In genomic region chr3:51691021-51691420, GRCh38 we compare ENCODE assay signal across 17 cellular contexts. TPM values are rescaled to one million over a fixed set of nuclear protein-coding genes. Genes with fewer than 3 reads are reported as not detected.
A peak's percentile ranks its signal among the peaks of the same experiment; 100 is the strongest.
DNase-seq lines count a peak whose midpoint lies in the region; ATAC-seq and TF ChIP-seq lines count a peak whose summit lies in the region.
"Had no signal": no experiment of that assay in that cellular context is flagged by ENCODE, and none has a peak within 500 bp of the region (broad histone marks: within the 10 kb centered on the region; RNA-seq: fewer than 3 reads in every experiment).

No MANE protein-coding gene starts in this region.

- H3K27ac Mint-ChIP-seq in MCF 10A (ENCODE audit: low read depth, unreplicated experiment) (no peak overlapping the region), CD14-positive monocyte (peak overlapping the region in 2 of 7 donors; percentile 20 to 68)
- H3K27ac Mint-ChIP-seq in CD8-positive, alpha-beta memory T cell = peak overlapping the region in 6 of 8 donors; percentile 17 to 95 (median 50)

- H3K27ac ChIP-seq in breast epithelium (peak overlapping the region; percentile 40 to 48), iPS-20b (ENCODE audit: low read length) (no peak overlapping the region)
- no peak overlapping the region for H3K27ac ChIP-seq in CD8-positive, alpha-beta memory T cell (ENCODE audit: low read depth, low read length)

- CTCF ChIA-PET in MCF 10A (lab: Yijun Ruan, JAX) = interaction anchor here (0.6 to 2.3 kb wide), 6 partner anchors 10 to 1062 kb away, joined by 3 to 12 read pairs (median 4); partner anchors contain the start of gene TEX264
- CTCF ChIA-PET in CD8-positive, alpha-beta memory T cell (lab: Charles Lee) = interaction anchor here (1.2 to 14.8 kb wide), 4 partner anchors 9 to 21 kb away, joined by 3 to 210 read pairs (median 8); partner anchors contain the start of gene TEX264

- H3K4me1 ChIP-seq in breast epithelium (peaks cover 0 to 7% of the 10 kb centered on the region in 2 donors), iPS-20b (ENCODE audit: insufficient read depth, low read length) (no peaks in the 10 kb centered on the region)
- H3K4me1 ChIP-seq in CD8-positive, alpha-beta memory T cell (ENCODE audit: insufficient read depth, low read length) = peaks cover 51% of the 10 kb centered on the region
- H3K4me1 ChIP-seq: BE2C had no signal

- TF ChIP-seq POLR2A in breast epithelium (IDR thresholded peaks at IDR 0.05) = no peak

- TF ChIP-seq CTCF in breast epithelium (IDR thresholded peaks at IDR 0.05) = no peak
- TF ChIP-seq CTCF in MCF 10A (IDR thresholded peaks at IDR 0.05; ENCODE audit: unreplicated experiment) = no peak
- no peak for TF ChIP-seq CTCF in CD14-positive monocyte (IDR thresholded peaks at IDR 0.05)

- H3K9me3 Mint-ChIP-seq in MCF 10A (ENCODE audit: unreplicated experiment) (no peaks in the 10 kb centered on the region), CD14-positive monocyte (no peaks in the 10 kb centered on the region)
- no peaks in the 10 kb centered on the region for H3K9me3 Mint-ChIP-seq in CD8-positive, alpha-beta memory T cell
- H3K9me3 Mint-ChIP-seq: IgD-negative memory B cell had no signal

- intact Hi-C loops in breast epithelium (cut with DNase I; ENCODE audit: low total_unique reads) (no loop called here), MCF 10A (cut with micrococcal nuclease) (no loop called here), CD14-positive monocyte (cut with micrococcal nuclease) (no loop called here)

- DNase-seq in breast epithelium (ENCODE audit: low spot score in 2 of 2) (no peak), MCF 10A (ENCODE audit: unreplicated experiment) (no peak), NCI-H69 (lab: John Stamatoyannopoulos, UW) (peak; percentile 43), T-helper 2 cell (no peak), CD14-positive monocyte (ENCODE audit: low spot score) (no peak)
- no peak for DNase-seq in CD8-positive, alpha-beta memory T cell
- DNase-seq: BE2C, DMS79 treated with DMSO at 0.1 percent for 48 hours, GDM1, HCEC 1CT, NCI-H1436, NCI-H2107, NCI-H446 treated with DMSO at 0.1 percent for 48 hours had no signal

- no peak overlapping the region for H3K4me3 ChIP-seq in breast epithelium
- H3K4me3 ChIP-seq in CD8-positive, alpha-beta memory T cell (ENCODE audit: low read length) = no peak overlapping the region
- H3K4me3 ChIP-seq in iPS-20b (ENCODE audit: low read length) = no peak overlapping the region

- no peaks in the 10 kb centered on the region for H3K27me3 ChIP-seq in breast epithelium
- H3K27me3 ChIP-seq in CD8-positive, alpha-beta memory T cell (ENCODE audit: insufficient read depth, low read length, poor library complexity, severe bottlenecking) = no peaks in the 10 kb centered on the region
- no peaks in the 10 kb centered on the region for H3K27me3 ChIP-seq in iPS-20b (ENCODE audit: insufficient read depth, low read length)
- H3K27me3 ChIP-seq: BE2C had no signal

- H3K4me1 Mint-ChIP-seq in MCF 10A (ENCODE audit: insufficient read depth, unreplicated experiment) = peaks cover 12% of the 10 kb centered on the region
- peaks cover 45 to 81% (median 49%) of the 10 kb centered on the region in 3 donors for H3K4me1 Mint-ChIP-seq in CD8-positive, alpha-beta memory T cell
- peaks cover 21% of the 10 kb centered on the region for H3K4me1 Mint-ChIP-seq in CD14-positive monocyte

- no peaks in the 10 kb centered on the region for H3K36me3 ChIP-seq in breast epithelium
- peaks cover 23% of the 10 kb centered on the region for H3K36me3 ChIP-seq in CD8-positive, alpha-beta memory T cell (ENCODE audit: insufficient read depth, low read length)
- no peaks in the 10 kb centered on the region for H3K36me3 ChIP-seq in iPS-20b (ENCODE audit: insufficient read depth, low read depth, low read length)
- H3K36me3 ChIP-seq: BE2C had no signal

- no TSS peak for BruUV-seq in MCF 10A (replicated peaks; lab: Mats Ljungman, UMichigan)

- H3K9ac ChIP-seq in iPS-20b (ENCODE audit: low read depth, low read length) = peak overlapping the region; percentile 21; the same call in 1 of the 2 replicates

- H3K36me3 Mint-ChIP-seq in MCF 10A (ENCODE audit: insufficient read depth, unreplicated experiment) = peaks cover 60% of the 10 kb centered on the region
- peaks cover 8 to 79% (median 10%) of the 10 kb centered on the region in 3 donors for H3K36me3 Mint-ChIP-seq in CD8-positive, alpha-beta memory T cell
- H3K36me3 Mint-ChIP-seq in CD14-positive monocyte = peaks cover 76 to 90% of the 10 kb centered on the region in 2 donors

- POLR2A ChIA-PET in MCF 10A (lab: Yijun Ruan, JAX) = no interaction called here
- POLR2A ChIA-PET in CD8-positive, alpha-beta memory T cell (lab: Charles Lee) = no interaction called here

- H3K27me3 Mint-ChIP-seq in MCF 10A (ENCODE audit: insufficient read depth, unreplicated experiment) (no peaks in the 10 kb centered on the region), CD14-positive monocyte (ENCODE audit: low read depth in 3 of 3) (peaks cover 0 to 3% (median under 1%) of the 10 kb centered on the region in 3 donors)
- peaks cover 0 to 1% of the 10 kb centered on the region in 2 donors for H3K27me3 Mint-ChIP-seq in CD8-positive, alpha-beta memory T cell
- H3K27me3 Mint-ChIP-seq: IgD-negative memory B cell had no signal

- ATAC-seq in HG02763 (IDR thresholded peaks at IDR 0.05; ENCODE audit: unreplicated experiment) = no peak

- H3K4me3 Mint-ChIP-seq in MCF 10A (ENCODE audit: unreplicated experiment) (no peak overlapping the region), CD14-positive monocyte (no peak overlapping the region)
- no peak overlapping the region for H3K4me3 Mint-ChIP-seq in CD8-positive, alpha-beta memory T cell
- H3K4me3 Mint-ChIP-seq: IgD-negative memory B cell had no signal

- H3K9me3 ChIP-seq in breast epithelium = no peaks in the 10 kb centered on the region
- H3K9me3 ChIP-seq in CD8-positive, alpha-beta memory T cell (ENCODE audit: low read length) = no peaks in the 10 kb centered on the region
- H3K9me3 ChIP-seq in iPS-20b (ENCODE audit: insufficient read depth, low read depth, low read length) = no peaks in the 10 kb centered on the region
- H3K9me3 ChIP-seq: BE2C had no signal

RNA-seq across cellular contexts. Expression of gene GRM2, which starts 15.8 kb away (rescaled TPM):
- total RNA-seq in breast epithelium (1 to 10 TPM in 1 of 3 donors, not detected in 2; 1.3 TPM), MCF 10A (2022) (0.23 and 0.44 TPM in 2 replicates)
- under 1 TPM; 0.59 to 0.62 TPM for total RNA-seq in CD8-positive, alpha-beta memory T cell
- polyA plus RNA-seq in CD8-positive, alpha-beta memory T cell = 0.10 TPM
- polyA plus RNA-seq in CD14-positive monocyte = not detected
- total RNA-seq: LHCN-M2 had no signal
- polyA plus RNA-seq: IgD-negative memory B cell had no signal

RNA-seq across cellular contexts. Expression of gene TEX264, which starts 20.0 kb away (rescaled TPM):
- 10 to 100 TPM; 55.7 to 94.3 (median 80.5) TPM for total RNA-seq in breast epithelium
- 41.3 and 46.4 TPM in 2 replicates for total RNA-seq in MCF 10A (2022)
- 10 to 100 TPM; 48.2 to 52.3 TPM for total RNA-seq in CD8-positive, alpha-beta memory T cell
- 110 TPM for polyA plus RNA-seq in CD8-positive, alpha-beta memory T cell
- polyA plus RNA-seq in CD14-positive monocyte = 100 to 1,000 TPM in 1 of 2 donors, 10 to 100 TPM in 1; 80.8 to 108 TPM

Comparison
In these comparisons a context has a peak if more than half of its experiments do, and no peak if none do; other contexts are left out.
1. H3K27ac ChIP-seq: peak in breast epithelium (2 of 2); none in CD8-positive, alpha-beta memory T cell (single experiment) and iPS-20b (single experiment).